Comparison of ENCODE assay signal across 28 cellular contexts in genomic region chr1:40114400-40114799, GRCh38.
"Had no signal": no experiment of that assay in that cellular context is flagged by ENCODE, and none has a peak within 500 bp of the region (broad histone marks: within the 10 kb centered on the region; RNA-seq: fewer than 3 reads in every experiment).

No MANE protein-coding gene starts in this region.

- H3K4me3 ChIP-seq: colonic mucosa, coronary artery, dorsolateral prefrontal cortex, esophagus muscularis mucosa, esophagus squamous epithelium, gastrocnemius medialis, gastroesophageal sphincter, heart left ventricle, heart right ventricle had no signal

- DNase-seq: colonic mucosa; cortex of kidney; dermis blood vessel endothelial cell; dorsolateral prefrontal cortex; effector CD4-positive, alpha-beta T cell; effector CD8-positive, alpha-beta T cell; effector memory CD4-positive, alpha-beta T cell; effector memory CD8-positive, alpha-beta T cell; endodermal cell; erythroblast; esophagus squamous epithelium; foreskin fibroblast; foreskin keratinocyte; foreskin melanocyte; gastrocnemius medialis; glutamatergic neuron; head of caudate nucleus; heart left ventricle; heart right ventricle had no signal

- H3K36me3 ChIP-seq: colonic mucosa, esophagus muscularis mucosa, esophagus squamous epithelium, gastrocnemius medialis, gastroesophageal sphincter, heart left ventricle, heart right ventricle had no signal

- H3K27me3 ChIP-seq: colonic mucosa had no signal

- H3K4me1 Mint-ChIP-seq: endodermal cell had no signal

- H3K9me3 ChIP-seq: colonic mucosa, gastrocnemius medialis had no signal

- H3K27ac Mint-ChIP-seq: dendritic cell treated with granulocyte-macrophage colony-stimulating factor and Interleukin-4, amounts not matched to agents 40 ng/mL and 50 ng/mL, for 4 days; effector memory CD8-positive, alpha-beta T cell; endodermal cell had no signal

- H3K4me3 Mint-ChIP-seq: dendritic cell treated with granulocyte-macrophage colony-stimulating factor and Interleukin-4, amounts not matched to agents 40 ng/mL and 50 ng/mL, for 4 days; effector memory CD8-positive, alpha-beta T cell; endodermal cell had no signal

- H3K27ac ChIP-seq: colonic mucosa, coronary artery, dorsolateral prefrontal cortex, epithelial cell of prostate, esophagus muscularis mucosa, esophagus squamous epithelium, foreskin keratinocyte, gastrocnemius medialis, gastroesophageal sphincter, heart left ventricle, heart right ventricle had no signal

- ATAC-seq: effector memory CD8-positive, alpha-beta T cell; esophagus mucosa; foreskin keratinocyte; gastrocnemius medialis; gastroesophageal sphincter; heart left ventricle; heart right ventricle had no signal

- H3K4me1 ChIP-seq: colonic mucosa, esophagus muscularis mucosa, esophagus squamous epithelium, foreskin keratinocyte, gastrocnemius medialis, gastroesophageal sphincter, heart left ventricle, heart right ventricle had no signal

- FAIRE-seq: colon, endometrium, frontal cortex had no signal
